ENCODE assay signal across 7 cellular contexts in genomic region chr3:117754058-117754457, GRCh38.
"Had no signal": no experiment of that assay in that cellular context is flagged by ENCODE, and none has a peak within 500 bp of the region (broad histone marks: within the 10 kb centered on the region; RNA-seq: fewer than 3 reads in every experiment).

No MANE protein-coding gene starts in this region.

- H3K4me3 ChIP-seq: GM23248, HAP-1 had no signal

- H3K27ac ChIP-seq: GM23248 had no signal

- H3K27ac Mint-ChIP-seq: IgD-negative memory B cell had no signal

- DNase-seq: GM23248, GOT3, H7, KBM-7 had no signal

- H3K36me3 ChIP-seq: HAP-1 had no signal

- H3K4me3 Mint-ChIP-seq: IgD-negative memory B cell had no signal

- ATAC-seq: HCT116 had no signal

- H2AFZ ChIP-seq: GM23248 had no signal

- H3K9ac ChIP-seq: GM23248 had no signal

- H3K4me1 Mint-ChIP-seq: IgD-negative memory B cell had no signal

- H3K9me3 ChIP-seq: HAP-1 had no signal

- H3K27me3 Mint-ChIP-seq: IgD-negative memory B cell had no signal
